In the genomic region with DNA sequence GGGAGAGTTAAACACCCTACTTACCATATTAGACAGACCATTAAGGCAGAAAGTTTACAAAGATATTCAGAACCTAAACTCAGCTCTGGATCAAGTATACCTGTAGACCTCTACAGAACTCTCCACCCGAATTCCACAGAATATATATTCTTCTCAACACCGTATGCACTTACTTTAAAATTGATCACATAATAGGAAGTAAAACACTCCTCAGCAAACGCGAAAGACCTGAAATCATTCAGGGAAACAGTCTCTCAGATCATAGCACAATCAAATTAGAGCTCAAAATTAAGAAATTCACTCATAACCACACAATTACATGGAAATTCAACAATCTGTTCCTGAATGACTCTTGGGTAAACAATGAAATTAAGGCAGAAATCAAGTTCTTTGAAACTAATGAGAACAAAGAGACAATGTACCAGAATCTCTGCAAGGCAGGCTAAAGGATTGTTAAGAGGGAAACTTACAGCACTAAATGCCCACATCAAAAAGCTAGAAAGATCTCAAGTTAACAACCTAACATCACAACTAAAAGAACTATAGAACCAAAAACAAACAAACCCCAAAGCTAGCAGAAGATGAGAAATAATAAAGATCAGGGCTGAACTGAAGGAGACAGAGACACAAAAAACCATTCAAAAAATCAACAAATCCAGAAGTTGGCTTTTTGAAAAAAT, we compare ENCODE assay signal across 19 cellular contexts. TPM values are rescaled to one million over a fixed set of nuclear protein-coding genes. Genes with fewer than 3 reads are reported as not detected.
DNase-seq lines count a peak whose midpoint lies in the region; ATAC-seq and TF ChIP-seq lines count a peak whose summit lies in the region.
"Had no signal": no experiment of that assay in that cellular context is flagged by ENCODE, and none has a peak within 500 bp of the region (broad histone marks: within the 10 kb centered on the region; RNA-seq: fewer than 3 reads in every experiment).

No MANE protein-coding gene starts in this region.

- H3K9me2 ChIP-seq in OCI-LY7 (ENCODE audit: insufficient read depth, low read length): no peaks in the 10 kb centered on the region

- peaks cover 11% of the 10 kb centered on the region for H3K36me3 ChIP-seq in CD4-positive, CD25-positive, alpha-beta regulatory T cell (ENCODE audit: control insufficient read depth, insufficient read depth, low read length)
- H3K36me3 ChIP-seq in CD8-positive, alpha-beta memory T cell (ENCODE audit: insufficient read depth, low read length): no peaks in the 10 kb centered on the region
- H3K36me3 ChIP-seq in naive thymus-derived CD4-positive, alpha-beta T cell (ENCODE audit: control insufficient read depth in 2 of 3, insufficient read depth in 3 of 3, low read length in 3 of 3): no peaks in the 10 kb centered on the region
- H3K36me3 ChIP-seq in OCI-LY7 (ENCODE audit: insufficient read depth, low read length): peaks cover 87% of the 10 kb centered on the region
- H3K36me3 ChIP-seq: lower lobe of right lung, ovary, right lobe of liver had no signal

- peaks cover 4% of the 10 kb centered on the region for H3K27me3 Mint-ChIP-seq in CD4-positive, CD25-positive, alpha-beta regulatory T cell
- no peaks in the 10 kb centered on the region for H3K27me3 Mint-ChIP-seq in CD8-positive, alpha-beta memory T cell
- H3K27me3 Mint-ChIP-seq in activated T-helper 17 cell treated with anti-CD3 and anti-CD28 coated beads, Interleukin-2, amount 50 U/mL, for 72 hours: no peaks in the 10 kb centered on the region
- no peaks in the 10 kb centered on the region for H3K27me3 Mint-ChIP-seq in naive thymus-derived CD4-positive, alpha-beta T cell

- peak overlapping the region; percentile 61 to 84 (median 72) for H3K4me3 Mint-ChIP-seq in CD4-positive, CD25-positive, alpha-beta regulatory T cell
- H3K4me3 Mint-ChIP-seq in CD8-positive, alpha-beta memory T cell: peak overlapping the region; percentile 72 to 90 (median 87)
- H3K4me3 Mint-ChIP-seq in activated T-helper 17 cell treated with anti-CD3 and anti-CD28 coated beads, Interleukin-2, amount 50 U/mL, for 72 hours: peak overlapping the region; percentile 93
- H3K4me3 Mint-ChIP-seq in naive thymus-derived CD4-positive, alpha-beta T cell: peak overlapping the region; percentile 20 to 90 (median 75)
- H3K4me3 Mint-ChIP-seq: brain had no signal

- H3K79me2 ChIP-seq in OCI-LY7 (ENCODE audit: insufficient read depth, low read depth, low read length): peaks cover 43% of the 10 kb centered on the region; the same call in 1 of the 2 replicates

- H3K9me3 Mint-ChIP-seq in CD4-positive, CD25-positive, alpha-beta regulatory T cell: peaks cover 0 to 13% (median 4%) of the 10 kb centered on the region in 7 donors
- H3K9me3 Mint-ChIP-seq in CD8-positive, alpha-beta memory T cell: peaks cover 0 to 13% (median 8%) of the 10 kb centered on the region in 5 donors
- H3K9me3 Mint-ChIP-seq in activated T-helper 17 cell treated with anti-CD3 and anti-CD28 coated beads, Interleukin-2, amount 50 U/mL, for 72 hours: peaks cover 3% of the 10 kb centered on the region
- peaks cover 0 to 40% (median 9%) of the 10 kb centered on the region in 11 donors for H3K9me3 Mint-ChIP-seq in naive thymus-derived CD4-positive, alpha-beta T cell

- DNase-seq in CD4-positive, CD25-positive, alpha-beta regulatory T cell: no peak
- peak in 2 of 5 donors; percentile 44 to 55 for DNase-seq in CD8-positive, alpha-beta memory T cell
- DNase-seq in naive thymus-derived CD4-positive, alpha-beta T cell: peak in 6 of 9 donors; percentile 31 to 75 (median 51)
- no peak for DNase-seq in OCI-LY7 (ENCODE audit: low spot score)
- no peak for DNase-seq in islet precursor cell
- no peak for DNase-seq in sciatic nerve (ENCODE audit: low spot score)
- DNase-seq: activated CD8-positive, alpha-beta memory T cell treated with anti-CD3 and anti-CD28 coated beads for 24 hours; Kasumi-1; lower lobe of right lung; NCI-H1105; NCI-H526; ovary; right lobe of liver; trophoblast cell had no signal

- H3K27ac ChIP-seq in CD4-positive, CD25-positive, alpha-beta regulatory T cell (ENCODE audit: insufficient read depth, low read length, poor library complexity, severe bottlenecking): peak overlapping the region; percentile 74
- H3K27ac ChIP-seq in CD8-positive, alpha-beta memory T cell (ENCODE audit: low read depth, low read length): peak overlapping the region; percentile 11
- peak overlapping the region; percentile 48 for H3K27ac ChIP-seq in naive thymus-derived CD4-positive, alpha-beta T cell (ENCODE audit: low read depth, low read length)
- H3K27ac ChIP-seq in OCI-LY7 (ENCODE audit: low read depth, low read length, poor library complexity, severe bottlenecking): no peak overlapping the region
- H3K27ac ChIP-seq: coronary artery, ovary, right lobe of liver had no signal

- H3K27me3 ChIP-seq in CD4-positive, CD25-positive, alpha-beta regulatory T cell (ENCODE audit: control insufficient read depth, insufficient read depth, low read length): no peaks in the 10 kb centered on the region
- H3K27me3 ChIP-seq in CD8-positive, alpha-beta memory T cell (ENCODE audit: insufficient read depth, low read length, poor library complexity, severe bottlenecking): no peaks in the 10 kb centered on the region
- no peaks in the 10 kb centered on the region for H3K27me3 ChIP-seq in naive thymus-derived CD4-positive, alpha-beta T cell (ENCODE audit: control insufficient read depth in 2 of 2, insufficient read depth in 2 of 2, low read length in 2 of 2)
- H3K27me3 ChIP-seq: ovary, right lobe of liver had no signal

- peaks cover 2 to 8% of the 10 kb centered on the region in 2 experiments for H3K9me3 ChIP-seq in CD4-positive, CD25-positive, alpha-beta regulatory T cell (ENCODE audit: control insufficient read depth in 2 of 2, low read length in 2 of 2)
- H3K9me3 ChIP-seq in CD8-positive, alpha-beta memory T cell (ENCODE audit: low read length): peaks cover 7% of the 10 kb centered on the region
- H3K9me3 ChIP-seq in naive thymus-derived CD4-positive, alpha-beta T cell (ENCODE audit: control insufficient read depth in 2 of 3, low read length in 3 of 3): peaks cover 0 to 5% (median 0%) of the 10 kb centered on the region in 3 experiments
- H3K9me3 ChIP-seq in OCI-LY7 (ENCODE audit: low read length): peaks cover 38% of the 10 kb centered on the region; the same call in 1 of the 2 replicates
- H3K9me3 ChIP-seq: ovary, right lobe of liver had no signal

- H2AFZ ChIP-seq in OCI-LY7 (ENCODE audit: low read length): no peak overlapping the region

- TF ChIP-seq CTCF in OCI-LY7 (conservative IDR thresholded peaks at IDR 0.05; ENCODE audit: low read length): no peak

- no TSS peak for BruUV-seq in OCI-LY7 (replicated peaks; lab: Mats Ljungman, UMichigan)

- ATAC-seq in CD4-positive, CD25-positive, alpha-beta regulatory T cell (ENCODE audit: low read depth in 2 of 2): no peak
- ATAC-seq in activated T-helper 17 cell treated with anti-CD3 and anti-CD28 coated beads, Interleukin-2, amount 50 U/mL, for 72 hours (replicated peaks): peak; percentile 15
- peak; percentile 68 for ATAC-seq in naive thymus-derived CD4-positive, alpha-beta T cell
- ATAC-seq in sciatic nerve: no peak
- ATAC-seq: lower lobe of right lung, right lobe of liver, Right ventricle myocardium inferior had no signal

- CTCF ChIA-PET in CD8-positive, alpha-beta memory T cell (lab: Charles Lee): interaction anchor here (1.0 to 23.1 kb wide), 8 partner anchors 10 to 49 kb away, joined by 3 to 218 read pairs (median 7); partner anchors contain the start of gene CD84
- CTCF ChIA-PET in naive thymus-derived CD4-positive, alpha-beta T cell (lab: Charles Lee): interaction anchor here (1.0 to 2.4 kb wide), 5 partner anchors 16 to 132 kb away, joined by 5 to 8 read pairs (median 6); no protein-coding TSS in a partner anchor
- CTCF ChIA-PET in OCI-LY7 (lab: Charles Lee; ENCODE audit: unreplicated experiment): no interaction called here

- peak overlapping the region; percentile 83 to 96 (median 91) for H3K27ac Mint-ChIP-seq in CD4-positive, CD25-positive, alpha-beta regulatory T cell
- H3K27ac Mint-ChIP-seq in CD8-positive, alpha-beta memory T cell: peak overlapping the region; percentile 85 to 98 (median 96)
- H3K27ac Mint-ChIP-seq in activated T-helper 17 cell treated with anti-CD3 and anti-CD28 coated beads, Interleukin-2, amount 50 U/mL, for 72 hours: peak overlapping the region; percentile 92
- peak overlapping the region; percentile 79 to 98 (median 90) for H3K27ac Mint-ChIP-seq in naive thymus-derived CD4-positive, alpha-beta T cell
- H3K27ac Mint-ChIP-seq: brain had no signal

- peaks cover 37 to 82% (median 66%) of the 10 kb centered on the region in 4 donors for H3K4me1 Mint-ChIP-seq in CD4-positive, CD25-positive, alpha-beta regulatory T cell
- H3K4me1 Mint-ChIP-seq in CD8-positive, alpha-beta memory T cell: peaks cover 92 to 100% (median 99%) of the 10 kb centered on the region in 3 donors
- H3K4me1 Mint-ChIP-seq in activated T-helper 17 cell treated with anti-CD3 and anti-CD28 coated beads, Interleukin-2, amount 50 U/mL, for 72 hours: peaks cover 61% of the 10 kb centered on the region
- H3K4me1 Mint-ChIP-seq in naive thymus-derived CD4-positive, alpha-beta T cell: peaks cover 38 to 77% (median 66%) of the 10 kb centered on the region in 7 donors
- H3K4me1 Mint-ChIP-seq: brain had no signal

- intact Hi-C loops in naive thymus-derived CD4-positive, alpha-beta T cell (cut with micrococcal nuclease): loop anchor here (1.0 to 2.0 kb wide), 5 partner anchors 8 to 19 kb away; no protein-coding TSS in a partner anchor
- intact Hi-C loops in OCI-LY7 (cut with micrococcal nuclease; ENCODE audit: unreplicated experiment): no loop called here
- intact Hi-C loops in sciatic nerve (cut with DNase I): no loop called here

- H3K4me2 ChIP-seq in OCI-LY7 (ENCODE audit: low read length): no peak overlapping the region

- POLR2A ChIA-PET in CD8-positive, alpha-beta memory T cell (lab: Charles Lee): interaction anchor here (0.6 to 5.6 kb wide), 5 partner anchors 8 to 38 kb away, joined by 3 to 44 read pairs (median 4); partner anchors contain the start of gene CD84
- POLR2A ChIA-PET in naive thymus-derived CD4-positive, alpha-beta T cell (lab: Charles Lee): interaction anchor here (0.6 to 2.2 kb wide), 9 partner anchors 8 to 152 kb away, joined by 3 to 9 read pairs (median 5); partner anchors contain the start of genes CD48 and CD84
- POLR2A ChIA-PET in OCI-LY7 (lab: Charles Lee): interaction anchor here (0.6 to 1.3 kb wide), 2 partner anchors 15 to 46 kb away, joined by 3 read pairs; no protein-coding TSS in a partner anchor

- H4K20me1 ChIP-seq in OCI-LY7 (ENCODE audit: insufficient read depth, low read length): no peaks in the 10 kb centered on the region

- peaks cover 15% of the 10 kb centered on the region for H3K36me3 Mint-ChIP-seq in CD4-positive, CD25-positive, alpha-beta regulatory T cell
- H3K36me3 Mint-ChIP-seq in CD8-positive, alpha-beta memory T cell: peaks cover 35 to 64% (median 36%) of the 10 kb centered on the region in 3 donors
- peaks cover 73% of the 10 kb centered on the region for H3K36me3 Mint-ChIP-seq in activated T-helper 17 cell treated with anti-CD3 and anti-CD28 coated beads, Interleukin-2, amount 50 U/mL, for 72 hours (ENCODE audit: low read depth)
- peaks cover 15 to 66% (median 36%) of the 10 kb centered on the region in 5 donors for H3K36me3 Mint-ChIP-seq in naive thymus-derived CD4-positive, alpha-beta T cell
- H3K36me3 Mint-ChIP-seq: brain had no signal

- peak overlapping the region; percentile 84 for H3K4me3 ChIP-seq in CD4-positive, CD25-positive, alpha-beta regulatory T cell (ENCODE audit: low read depth, low read length)
- H3K4me3 ChIP-seq in CD8-positive, alpha-beta memory T cell (ENCODE audit: low read length): peak overlapping the region; percentile 50
- peak overlapping the region; percentile 42 for H3K4me3 ChIP-seq in naive thymus-derived CD4-positive, alpha-beta T cell (ENCODE audit: low read length)
- no peak overlapping the region for H3K4me3 ChIP-seq in OCI-LY7 (ENCODE audit: low read depth, low read length, poor library complexity, severe bottlenecking)
- H3K4me3 ChIP-seq: coronary artery, lower lobe of right lung, ovary, right lobe of liver had no signal

- H3K4me1 ChIP-seq in CD4-positive, CD25-positive, alpha-beta regulatory T cell (ENCODE audit: control insufficient read depth, insufficient read depth, low read length, poor library complexity, severe bottlenecking): peaks cover 61% of the 10 kb centered on the region
- peaks cover 68% of the 10 kb centered on the region for H3K4me1 ChIP-seq in CD8-positive, alpha-beta memory T cell (ENCODE audit: insufficient read depth, low read length)
- peaks cover 37 to 78% of the 10 kb centered on the region in 2 donors for H3K4me1 ChIP-seq in naive thymus-derived CD4-positive, alpha-beta T cell (ENCODE audit: control insufficient read depth in 2 of 2, insufficient read depth in 2 of 2, low read length in 2 of 2)
- peaks cover 11% of the 10 kb centered on the region for H3K4me1 ChIP-seq in OCI-LY7 (ENCODE audit: insufficient read depth, low read length, poor library complexity, severe bottlenecking)
- H3K4me1 ChIP-seq: right lobe of liver had no signal

RNA-seq across cellular contexts. Expression of gene CD84, which starts 19.1 kb away (rescaled TPM):
- 135 TPM for total RNA-seq in CD4-positive, CD25-positive, alpha-beta regulatory T cell
- 10 to 100 TPM; 20.7 to 36.4 (median 27.1) TPM for polyA plus RNA-seq in CD4-positive, CD25-positive, alpha-beta regulatory T cell
- total RNA-seq in CD8-positive, alpha-beta memory T cell: 10 to 100 TPM; 25.1 to 27.6 TPM
- 58.1 TPM for polyA plus RNA-seq in CD8-positive, alpha-beta memory T cell
- 10 to 100 TPM; 15.7 to 37.3 TPM for total RNA-seq in activated T-helper 17 cell treated with anti-CD3 and anti-CD28 coated beads, Interleukin-2, amount 50 U/mL, for 72 hours
- 10 to 100 TPM; 25.1 to 40.7 (median 32.3) TPM for total RNA-seq in naive thymus-derived CD4-positive, alpha-beta T cell
- polyA plus RNA-seq in naive thymus-derived CD4-positive, alpha-beta T cell: 10 to 100 TPM in 1 of 2 donors, 1 to 10 TPM in 1; 7.4 to 11.3 TPM
- 23.3 and 23.4 TPM in 2 replicates for total RNA-seq in OCI-LY7 (2014; rRNA removed; shearing (Covaris generic))
- total RNA-seq in OCI-LY7 (2022): 22.2 and 28.8 TPM in 2 replicates
- 13.5 TPM for total RNA-seq in sciatic nerve
- total RNA-seq: H1 had no signal
- polyA plus RNA-seq: H1 had no signal

RNA-seq across cellular contexts. Expression of gene SLAMF6, which starts 37.1 kb away (rescaled TPM):
- 60.0 TPM for total RNA-seq in CD4-positive, CD25-positive, alpha-beta regulatory T cell
- polyA plus RNA-seq in CD4-positive, CD25-positive, alpha-beta regulatory T cell: 100 to 1,000 TPM; 122 to 163 (median 141) TPM
- total RNA-seq in CD8-positive, alpha-beta memory T cell: 10 to 100 TPM; 28.3 to 30.7 TPM
- polyA plus RNA-seq in CD8-positive, alpha-beta memory T cell: 201 TPM
- total RNA-seq in activated T-helper 17 cell treated with anti-CD3 and anti-CD28 coated beads, Interleukin-2, amount 50 U/mL, for 72 hours: 10 to 100 TPM; 17.4 to 28.6 TPM
- total RNA-seq in naive thymus-derived CD4-positive, alpha-beta T cell: 10 to 100 TPM; 17.8 to 48.5 (median 40.5) TPM
- 10 to 100 TPM; 61.1 to 62.6 TPM for polyA plus RNA-seq in naive thymus-derived CD4-positive, alpha-beta T cell
- 39.8 and 43.0 TPM in 2 replicates for total RNA-seq in OCI-LY7 (2014; rRNA removed; shearing (Covaris generic))
- total RNA-seq in OCI-LY7 (2022): 65.1 and 72.4 TPM in 2 replicates
- 0.85 TPM for total RNA-seq in sciatic nerve
- total RNA-seq: H1 had no signal
- polyA plus RNA-seq: H1 had no signal

Comparison
In these comparisons a context has a peak if more than half of its experiments do, and no peak if none do; other contexts are left out.
1. ATAC-seq: peak in activated T-helper 17 cell treated with anti-CD3 and anti-CD28 coated beads, Interleukin-2, amount 50 U/mL, for 72 hours (single experiment) and naive thymus-derived CD4-positive, alpha-beta T cell (single experiment); none in CD4-positive, CD25-positive, alpha-beta regulatory T cell (0 of 2) and sciatic nerve (single experiment).
2. DNase-seq: peak in naive thymus-derived CD4-positive, alpha-beta T cell (6 of 9); none in CD4-positive, CD25-positive, alpha-beta regulatory T cell (0 of 3), OCI-LY7 (single experiment), islet precursor cell (single experiment) and sciatic nerve (single experiment).
3. intact Hi-C loops: an anchor here in naive thymus-derived CD4-positive, alpha-beta T cell (1.0 to 2.0 kb wide); none called in OCI-LY7 and sciatic nerve.
4. Peak in every context shown above with its lines, with median percentiles within 50 percentile points of each other: H3K27ac Mint-ChIP-seq and H3K4me3 Mint-ChIP-seq.